ENCODE assay signal across 9 cellular contexts in genomic region chr2:12262681-12263436, GRCh38.
A peak's percentile ranks its signal among the peaks of the same experiment; 100 is the strongest.
DNase-seq lines count a peak whose midpoint lies in the region; ATAC-seq and TF ChIP-seq lines count a peak whose summit lies in the region.
"Had no signal": no experiment of that assay in that cellular context is flagged by ENCODE, and none has a peak within 500 bp of the region (broad histone marks: within the 10 kb centered on the region; RNA-seq: fewer than 3 reads in every experiment).

No MANE protein-coding gene starts in this region.

- no peak overlapping the region for H2AFZ ChIP-seq in GM23248

- H4K20me1 ChIP-seq in GM23248 (ENCODE audit: insufficient read depth) = no peaks in the 10 kb centered on the region

- peaks cover 2 to 6% (median 3%) of the 10 kb centered on the region in 3 donors for H3K27me3 Mint-ChIP-seq in CD14-positive monocyte (ENCODE audit: low read depth in 3 of 3)

- ATAC-seq in GM18858 (IDR thresholded peaks at IDR 0.05; ENCODE audit: unreplicated experiment) (no peak), HG03025 (IDR thresholded peaks at IDR 0.05; ENCODE audit: low FRiP score, unreplicated experiment) (no peak)

- H3K9me3 Mint-ChIP-seq in CD14-positive monocyte = peaks cover 0 to 6% (median 0%) of the 10 kb centered on the region in 7 donors

- H3K27ac Mint-ChIP-seq in CD14-positive monocyte = no peak overlapping the region

- in situ Hi-C loops in GM23248 (cut with MboI) = no loop called here

- H3K27me3 ChIP-seq in GM23248 (replicated peaks; ENCODE audit: insufficient read depth) = no peaks in the 10 kb centered on the region

- 22 to 28% methylated on average over 2 of the region's 2 CpGs for WGBS in GM23248 (ENCODE audit: low coverage in 1 of 2, low lambda C conversion rate in 2 of 2, missing lambda C conversion rate in 2 of 2), 2 experiments

- no peaks in the 10 kb centered on the region for H3K79me2 ChIP-seq in GM23248 (ENCODE audit: insufficient read depth)

- no peak overlapping the region for H3K9ac ChIP-seq in GM23248

- no peaks in the 10 kb centered on the region for H3K9me3 ChIP-seq in GM23248 (ENCODE audit: low read depth)

- H3F3A ChIP-seq in GM23248 (ENCODE audit: insufficient read depth) = peaks cover 6% of the 10 kb centered on the region; the same call in 1 of the 2 replicates

- H3K9me2 ChIP-seq in GM23248 (ENCODE audit: insufficient read depth) = no peaks in the 10 kb centered on the region

- H3K4me3 ChIP-seq in AG10803 (ENCODE audit: low read length) (no peak overlapping the region), GM23248 (no peak overlapping the region)

- no peak overlapping the region for H3K4me2 ChIP-seq in GM23248 (ENCODE audit: unreplicated experiment)

- intact Hi-C loops in CD14-positive monocyte (cut with micrococcal nuclease) = no loop called here

- H3K36me3 Mint-ChIP-seq in CD14-positive monocyte = no peaks in the 10 kb centered on the region

- H3K4me3 Mint-ChIP-seq in CD14-positive monocyte = no peak overlapping the region

- no peaks in the 10 kb centered on the region for H3K36me3 ChIP-seq in GM23248 (ENCODE audit: low read depth)

- no peak overlapping the region for H3K27ac ChIP-seq in GM23248
- H3K27ac ChIP-seq: C4-2B had no signal

- H3K4me1 Mint-ChIP-seq in CD14-positive monocyte = peaks cover 5% of the 10 kb centered on the region

- TF ChIP-seq CTCF in AG10803 (conservative IDR thresholded peaks at IDR 0.05; ENCODE audit: low read length) (no peak), CD14-positive monocyte (IDR thresholded peaks at IDR 0.05) (no peak)

- DNase-seq in AG10803 (ENCODE audit: low read depth) (peak; percentile 70), GM23248 (peak; percentile 60), NCI-H446 treated with DMSO at 0.1 percent for 48 hours (lab: John Stamatoyannopoulos, UW) (peak; percentile 48), fibroblast of peridontal ligament (ENCODE audit: extremely low read depth) (peak; percentile 60), CD14-positive monocyte (ENCODE audit: low spot score) (no peak)
- DNase-seq in activated naive CD4-positive, alpha-beta T cell (lab: John Stamatoyannopoulos, UW) = no peak

- H3K4me1 ChIP-seq in GM23248 (ENCODE audit: insufficient read depth) = 0 out of 2 replicates have a peak, but pooled peaks cover 8% of the 10 kb centered on the region

Comparison
In these comparisons a context has a peak if more than half of its experiments do, and no peak if none do; other contexts are left out.
1. DNase-seq: peak in AG10803 (single experiment), GM23248 (single experiment), NCI-H446 treated with DMSO at 0.1 percent for 48 hours (single experiment) and fibroblast of peridontal ligament (single experiment); none in activated naive CD4-positive, alpha-beta T cell (0 of 4) and CD14-positive monocyte (single experiment).